In genomic region chr5:127844631-127845030, GRCh38 we compare ENCODE assay signal across 11 cellular contexts.
DNase-seq lines count a peak whose midpoint lies in the region; ATAC-seq, FAIRE-seq and TF ChIP-seq lines count a peak whose summit lies in the region.
"Had no signal": no experiment of that assay in that cellular context is flagged by ENCODE, and none has a peak within 500 bp of the region (broad histone marks: within the 10 kb centered on the region; RNA-seq: fewer than 3 reads in every experiment).

No MANE protein-coding gene starts in this region.

- H3K4me1 ChIP-seq in A549 (peaks cover 14% of the 10 kb centered on the region; the same call in 1 of the 3 replicates), colonic mucosa (peaks cover 5% of the 10 kb centered on the region), esophagus muscularis mucosa (peaks cover 0 to 26% (median 13%) of the 10 kb centered on the region in 4 donors), GM23248 (ENCODE audit: insufficient read depth) (no peaks in the 10 kb centered on the region)

- H2AFZ ChIP-seq in GM23248: no peak overlapping the region

- TF ChIP-seq EP300 in A549 (IDR thresholded peaks at IDR 0.05) (no peak), esophagus muscularis mucosa (IDR thresholded peaks at IDR 0.05) (no peak)

- TF ChIP-seq CTCF in A549 (IDR thresholded peaks at IDR 0.05): no peak
- no peak for TF ChIP-seq CTCF in colonic mucosa (IDR thresholded peaks at IDR 0.05)
- no peak for TF ChIP-seq CTCF in esophagus muscularis mucosa (IDR thresholded peaks at IDR 0.05)
- TF ChIP-seq CTCF in GM13977 (IDR thresholded peaks at IDR 0.05; ENCODE audit: extremely low read depth, insufficient read depth, missing control alignments): no peak

- TF ChIP-seq POLR2A in A549 (IDR thresholded peaks at IDR 0.05; ENCODE audit: low read length) (no peak), esophagus muscularis mucosa (IDR thresholded peaks at IDR 0.05; ENCODE audit: low read depth) (no peak)

- H3K4me2 ChIP-seq in A549 (no peak overlapping the region), GM23248 (ENCODE audit: unreplicated experiment) (no peak overlapping the region)

- no peaks in the 10 kb centered on the region for H3K9me2 ChIP-seq in GM23248 (ENCODE audit: insufficient read depth)

- CTCF ChIA-PET in A549 (lab: Yijun Ruan, JAX): no interaction called here

- H3K9ac ChIP-seq in colonic mucosa (ENCODE audit: low read depth in 2 of 2, low read length in 2 of 2): peak overlapping the region in 1 of 2 donors; percentile 59
- no peak overlapping the region for H3K9ac ChIP-seq in GM23248

- H3K27me3 ChIP-seq in colonic mucosa: no peaks in the 10 kb centered on the region
- H3K27me3 ChIP-seq in esophagus muscularis mucosa: no peaks in the 10 kb centered on the region
- no peaks in the 10 kb centered on the region for H3K27me3 ChIP-seq in GM23248 (replicated peaks; ENCODE audit: insufficient read depth)

- H3K4me3 ChIP-seq in A549 (no peak overlapping the region), colonic mucosa (no peak overlapping the region), esophagus muscularis mucosa (no peak overlapping the region), GM23248 (no peak overlapping the region)

- POLR2A ChIA-PET in A549 (lab: Yijun Ruan, JAX): no interaction called here

- ATAC-seq in A549: peak; percentile 38 to 47; a peak in 3 of 6 replicates
- no peak for ATAC-seq in HG02623 (IDR thresholded peaks at IDR 0.05; ENCODE audit: unreplicated experiment)

- H3F3A ChIP-seq in GM23248 (ENCODE audit: insufficient read depth): no peaks in the 10 kb centered on the region

- no peaks in the 10 kb centered on the region for H3K79me2 ChIP-seq in GM23248 (ENCODE audit: insufficient read depth)

- 0 out of 5 replicates have a peak, but pooled peaks of 1 of the 2 experiments have one; percentile 10 for TF ChIP-seq RAD21 in A549 (conservative IDR thresholded peaks at IDR 0.05 in 1 of 2, IDR thresholded peaks at IDR 0.05 in 1 of 2)

- H3K27ac ChIP-seq in A549 (0 out of 6 replicates have a peak overlapping the region, but pooled peaks of 1 of the 2 experiments have one; percentile 19), colonic mucosa (peak overlapping the region; percentile 26), esophagus muscularis mucosa (replicated peaks in 1 of 4) (peak overlapping the region in 1 of 4 donors; percentile 22), GM23248 (no peak overlapping the region)

- in situ Hi-C loops in GM23248 (cut with MboI) (no loop called here), GM13977 (cut with MboI; ENCODE audit: low pct_unique_long_range_greater_than_20kb, low sequenced_read_pairs, unreplicated experiment) (no loop called here)

- DNase-seq in A549 (ENCODE audit: low read depth in 1 of 2, low spot score in 1 of 2) (no peak), M059J (ENCODE audit: low read depth) (peak; percentile 54), colonic mucosa (peak; percentile 54), myocyte (ENCODE audit: low read depth) (peak; percentile 86), esophagus muscularis mucosa (ENCODE audit: extremely low spot score) (no peak), GM23248 (no peak), GM13977 (ENCODE audit: low spot score) (no peak)
- DNase-seq: NCI-H1694 treated with DMSO at 0.1 percent for 48 hours; stimulated activated CD4-positive, alpha-beta T cell treated with anti-CD3 and anti-CD28 coated beads, Interleukin-1b, Interleukin-23, amount 100 ng/mL, for 48 hours had no signal

- intact Hi-C loops in colonic mucosa (cut with DNase I) (no loop called here), esophagus muscularis mucosa (cut with DNase I) (no loop called here)

- FAIRE-seq in A549 (lab: Jason Lieb, UNC): no peak
- FAIRE-seq: endothelial cell of umbilical vein had no signal

- H3K9me3 ChIP-seq in A549: no peaks in the 10 kb centered on the region
- H3K9me3 ChIP-seq in colonic mucosa: no peaks in the 10 kb centered on the region
- no peaks in the 10 kb centered on the region for H3K9me3 ChIP-seq in esophagus muscularis mucosa
- no peaks in the 10 kb centered on the region for H3K9me3 ChIP-seq in GM23248 (ENCODE audit: low read depth)

- no peaks in the 10 kb centered on the region for H3K36me3 ChIP-seq in colonic mucosa
- no peaks in the 10 kb centered on the region for H3K36me3 ChIP-seq in esophagus muscularis mucosa
- H3K36me3 ChIP-seq in GM23248 (ENCODE audit: low read depth): no peaks in the 10 kb centered on the region

- no peaks in the 10 kb centered on the region for H4K20me1 ChIP-seq in GM23248 (ENCODE audit: insufficient read depth)

- WGBS in A549 (ENCODE audit: missing lambda C conversion rate): 87% methylated on average over 7 of the region's 7 CpGs
- 53% methylated on average over 7 of the region's 7 CpGs for WGBS in esophagus muscularis mucosa
- 68 to 73% methylated on average over 7 of the region's 7 CpGs for WGBS in GM23248 (ENCODE audit: low coverage in 1 of 2, low lambda C conversion rate in 2 of 2, missing lambda C conversion rate in 2 of 2), 2 experiments

TF ChIP-seq in A549, 52 proteins besides CTCF, POLR2A, EP300 and RAD21:
- TF ChIP-seq MAZ (IDR thresholded peaks at IDR 0.05; ENCODE audit: borderline replicate concordance, low read depth, low read length) (no peak), REST (IDR thresholded peaks at IDR 0.05) (no peak), MAFK (IDR thresholded peaks at IDR 0.05; ENCODE audit: partially characterized antibody) (no peak), SREBF2 (IDR thresholded peaks at IDR 0.05) (no peak)

Comparison
In these comparisons a context has a peak if more than half of its experiments do, and no peak if none do; other contexts are left out.
1. DNase-seq: peak in M059J (single experiment), colonic mucosa (single experiment) and myocyte (single experiment); none in A549 (0 of 2), esophagus muscularis mucosa (single experiment), GM23248 (single experiment) and GM13977 (single experiment).